Comparison of ENCODE assay signal across 1 cellular context in genomic region chr15:98667521-98668179, GRCh38.
TF ChIP-seq lines count a peak whose summit lies in the region.

No MANE protein-coding gene starts in this region.

TF ChIP-seq in GM23338, 12 proteins besides CTCF, POLR2A, EP300 and RAD21 (continued from another document):
- TF ChIP-seq ZNF331 (CRISPR knock-in tag; IDR thresholded peaks at IDR 0.05; ENCODE audit: low read depth) = no peak
- no peak for TF ChIP-seq EZH2phosphoT487 (IDR thresholded peaks at IDR 0.05; ENCODE audit: unreplicated experiment)
- TF ChIP-seq STAT1 (IDR thresholded peaks at IDR 0.05; ENCODE audit: unreplicated experiment) = no peak
- no peak for TF ChIP-seq ZNF114 (CRISPR knock-in tag; IDR thresholded peaks at IDR 0.05)
- TF ChIP-seq EZH2 (IDR thresholded peaks at IDR 0.05; ENCODE audit: low read depth, unreplicated experiment) = no peak
- TF ChIP-seq, protein P1, sequence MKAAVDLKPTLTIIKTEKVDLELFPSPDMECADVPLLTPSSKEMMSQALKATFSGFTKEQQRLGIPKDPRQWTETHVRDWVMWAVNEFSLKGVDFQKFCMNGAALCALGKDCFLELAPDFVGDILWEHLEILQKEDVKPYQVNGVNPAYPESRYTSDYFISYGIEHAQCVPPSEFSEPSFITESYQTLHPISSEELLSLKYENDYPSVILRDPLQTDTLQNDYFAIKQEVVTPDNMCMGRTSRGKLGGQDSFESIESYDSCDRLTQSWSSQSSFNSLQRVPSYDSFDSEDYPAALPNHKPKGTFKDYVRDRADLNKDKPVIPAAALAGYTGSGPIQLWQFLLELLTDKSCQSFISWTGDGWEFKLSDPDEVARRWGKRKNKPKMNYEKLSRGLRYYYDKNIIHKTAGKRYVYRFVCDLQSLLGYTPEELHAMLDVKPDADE (IDR thresholded peaks at IDR 0.05) = no peak
- no peak for TF ChIP-seq REST (IDR thresholded peaks at IDR 0.05; ENCODE audit: unreplicated experiment)
TF ChIP-seq in GM23338: peak in this region for 0.
